Comparison of ENCODE assay signal across 11 cellular contexts in genomic region chr6:169669889-169670288, GRCh38. TPM values are rescaled to one million over a fixed set of nuclear protein-coding genes. Genes with fewer than 3 reads are reported as not detected.
DNase-seq lines count a peak whose midpoint lies in the region; ATAC-seq, FAIRE-seq and TF ChIP-seq lines count a peak whose summit lies in the region.
"Had no signal": no experiment of that assay in that cellular context is flagged by ENCODE, and none has a peak within 500 bp of the region (broad histone marks: within the 10 kb centered on the region; RNA-seq: fewer than 3 reads in every experiment).

No MANE protein-coding gene starts in this region.

- CTCF ChIA-PET in HepG2 (lab: Yijun Ruan, JAX; ENCODE audit: low intra/inter-chr PET ratio, low total read pairs) = no interaction called here

- H3K79me2 ChIP-seq in HepG2 (ENCODE audit: insufficient read depth, low read length) = no peaks in the 10 kb centered on the region
- H3K79me2 ChIP-seq in hepatocyte = no peaks in the 10 kb centered on the region

- no peak overlapping the region for H2AFZ ChIP-seq in HepG2 (ENCODE audit: low read length)
- H2AFZ ChIP-seq in hepatocyte = no peak overlapping the region

- peak; percentile 6 to 13 for TF ChIP-seq RAD21 in liver (IDR thresholded peaks at IDR 0.05)
- TF ChIP-seq RAD21 in HepG2 (CRISPR knock-in tag; IDR thresholded peaks at IDR 0.05) = no peak

- TF ChIP-seq POLR2A in HepG2 (IDR thresholded peaks at IDR 0.05; ENCODE audit: insufficient read depth in 1 of 2, low read depth in 2 of 2, low read length in 2 of 2) = no peak

- no peak overlapping the region for H3K4me3 ChIP-seq in liver (ENCODE audit: low read depth in 1 of 3, low read length in 3 of 3)
- no peak overlapping the region for H3K4me3 ChIP-seq in HepG2 (replicated peaks in 1 of 3; ENCODE audit: insufficient read depth in 1 of 3, low read depth in 2 of 3, low read length in 3 of 3)
- H3K4me3 ChIP-seq in astrocyte of the spinal cord (ENCODE audit: low read depth, low read length) = no peak overlapping the region
- H3K4me3 ChIP-seq in hepatocyte = no peak overlapping the region

- 70% methylated on average over 7 of the region's 7 CpGs for WGBS in liver
- WGBS in HepG2 (ENCODE audit: low lambda C conversion rate) = 86% methylated on average over 7 of the region's 7 CpGs
- WGBS in hepatocyte (ENCODE audit: low lambda C conversion rate, missing lambda C conversion rate) = 88% methylated on average over 7 of the region's 7 CpGs

- H3K9me3 ChIP-seq in liver (ENCODE audit: control insufficient read depth in 4 of 4, low read length in 3 of 4) (no peaks in the 10 kb centered on the region), HepG2 (ENCODE audit: low read length) (no peaks in the 10 kb centered on the region), hepatocyte (ENCODE audit: low read depth) (no peaks in the 10 kb centered on the region)

- H4K20me1 ChIP-seq in HepG2 (ENCODE audit: insufficient read depth, low read length) (no peaks in the 10 kb centered on the region), hepatocyte (ENCODE audit: insufficient read depth, poor library complexity, severe bottlenecking) (no peaks in the 10 kb centered on the region)

- H3K27ac ChIP-seq in liver (ENCODE audit: low read depth in 1 of 2, low read length in 2 of 2) = peak overlapping the region in 1 of 2 donors; percentile 47
- H3K27ac ChIP-seq in HepG2 (ENCODE audit: extremely low read length, insufficient read depth, low read length) = no peak overlapping the region
- no peak overlapping the region for H3K27ac ChIP-seq in hepatocyte

- no peak for FAIRE-seq in HepG2 (lab: Jason Lieb, UNC)
- FAIRE-seq: HTR-8/SVneo had no signal

- no peaks in the 10 kb centered on the region for H3K27me3 ChIP-seq in liver (ENCODE audit: control insufficient read depth in 4 of 4, insufficient read depth in 4 of 4, low read length in 3 of 4)
- H3K27me3 ChIP-seq in HepG2 (ENCODE audit: control insufficient read depth in 1 of 2, insufficient read depth in 2 of 2, low read length in 2 of 2) = no peaks in the 10 kb centered on the region
- H3K27me3 ChIP-seq in hepatocyte = no peaks in the 10 kb centered on the region

- no peaks in the 10 kb centered on the region for H3K9me2 ChIP-seq in hepatocyte (replicated peaks; ENCODE audit: insufficient read depth)

- intact Hi-C loops in HepG2 (cut with micrococcal nuclease; ENCODE audit: unreplicated experiment) = no loop called here

- H3K4me1 ChIP-seq in liver (ENCODE audit: control insufficient read depth in 4 of 4, insufficient read depth in 4 of 4, low read length in 3 of 4) = no peaks in the 10 kb centered on the region
- no peaks in the 10 kb centered on the region for H3K4me1 ChIP-seq in HepG2 (ENCODE audit: insufficient read depth, low read length)
- no peaks in the 10 kb centered on the region for H3K4me1 ChIP-seq in hepatocyte (ENCODE audit: insufficient read depth)

- in situ Hi-C loops in HepG2 (cut with HindIII; ENCODE audit: extremely low pct_ligation_motif_present, low pct_unique_long_range_greater_than_20kb) (no loop called here), astrocyte of the spinal cord (cut with HindIII; ENCODE audit: low sequenced_read_pairs) (no loop called here)

- no peak for TF ChIP-seq EP300 in HepG2 (IDR thresholded peaks at IDR 0.05; ENCODE audit: low read depth in 2 of 2, low read length in 2 of 2)
- no peak for TF ChIP-seq EP300 in HepG2 (CRISPR knock-in tag; IDR thresholded peaks at IDR 0.05; ENCODE audit: borderline replicate concordance)

- POLR2A ChIA-PET in HepG2 (lab: Yijun Ruan, JAX) = no interaction called here

- H3K9ac ChIP-seq in liver (ENCODE audit: low read depth in 1 of 2, low read length in 2 of 2) (no peak overlapping the region), HepG2 (ENCODE audit: insufficient read depth, low read depth, low read length) (no peak overlapping the region)

- H3K36me3 ChIP-seq in liver (ENCODE audit: control insufficient read depth in 4 of 4, insufficient read depth in 3 of 4, low read depth in 1 of 4, low read length in 3 of 4) (peaks cover 4 to 41% (median 19%) of the 10 kb centered on the region in 4 donors), HepG2 (replicated peaks in 1 of 2; ENCODE audit: control insufficient read depth in 1 of 2, insufficient read depth in 2 of 2, low read length in 2 of 2) (peaks cover 31 to 73% of the 10 kb centered on the region in 2 experiments), hepatocyte (replicated peaks; ENCODE audit: insufficient read depth, low read depth) (no peaks in the 10 kb centered on the region)

- no TSS peak for BruUV-seq in HepG2 (replicated peaks; lab: Mats Ljungman, UMichigan)

- DNase-seq in HepG2 (ENCODE audit: low spot score) = no peak
- DNase-seq in astrocyte of the spinal cord (ENCODE audit: low read depth, low spot score) = peak; percentile 9
- DNase-seq in iris pigment epithelial cell (ENCODE audit: low read depth) = peak; percentile 76
- DNase-seq in hepatocyte (ENCODE audit: low spot score) = no peak
- DNase-seq in SK-N-DZ (ENCODE audit: low spot score) = no peak
- DNase-seq in NCI-H345 treated with DMSO at 0.1 percent for 48 hours (lab: John Stamatoyannopoulos, UW; ENCODE audit: unreplicated experiment) = no peak
- DNase-seq: kidney; stimulated activated CD4-positive, alpha-beta T cell treated with anti-CD3 and anti-CD28 coated beads, Interleukin-4, amount 100 ng/mL, for 24 hours had no signal

- no peak for TF ChIP-seq CTCF in liver (IDR thresholded peaks at IDR 0.05; ENCODE audit: low read depth, low read length, missing input control)
- no peak for TF ChIP-seq CTCF in HepG2 (CRISPR knock-in tag; IDR thresholded peaks at IDR 0.05)
- no peak for TF ChIP-seq CTCF in astrocyte of the spinal cord (IDR thresholded peaks at IDR 0.05; ENCODE audit: low read depth, low read length)
- TF ChIP-seq CTCF in hepatocyte (IDR thresholded peaks at IDR 0.05; ENCODE audit: poor library complexity) = no peak

- no peak for ATAC-seq in HepG2
- ATAC-seq in GM18511 (IDR thresholded peaks at IDR 0.05; ENCODE audit: unreplicated experiment) = no peak

- no peak overlapping the region for H3K4me2 ChIP-seq in HepG2 (ENCODE audit: low read depth, low read length)
- no peak overlapping the region for H3K4me2 ChIP-seq in hepatocyte

RNA-seq across cellular contexts. Expression of gene WDR27, which starts 31.9 kb away (rescaled TPM):
- total RNA-seq in liver (10 to 100 TPM in 1 of 2 donors, 1 to 10 TPM in 1; 7.1 to 20.1 TPM), HepG2 (2016; rRNA removed; fragmentation: Illumina TruSeq; extraction: Trizol) (10.0 and 34.1 TPM in 2 replicates), hepatocyte (27.4 and 27.7 TPM in 2 replicates)
- polyA plus RNA-seq in liver (1 to 10 TPM; 3.7 to 8.3 TPM), HepG2 (2011; rRNA removed) (80.3 and 95.6 TPM in 2 replicates), hepatocyte (29.7 and 38.6 TPM in 2 replicates)
- 45.3 and 45.5 TPM in 2 replicates for total RNA-seq in HepG2 (2016; cell fraction: cytosol; rRNA removed; fragmentation: Illumina TruSeq; extraction: Trizol; ENCODE audit: low read depth)
- 9.2 and 32.8 TPM in 2 replicates for total RNA-seq in HepG2 (2016; cell fraction: insoluble cytoplasmic fraction; rRNA removed; fragmentation: Illumina TruSeq; extraction: Trizol)
- total RNA-seq in HepG2 (2016; cell fraction: membrane; rRNA removed; fragmentation: Illumina TruSeq; extraction: Trizol) = 22.5 and 24.3 TPM in 2 replicates
- total RNA-seq in HepG2 (2016; cell fraction: nucleus; rRNA removed; fragmentation: Illumina TruSeq; extraction: Trizol) = 87.3 and 93.1 TPM in 2 replicates
- polyA plus RNA-seq in HepG2 (2011; cell fraction: cytosol; rRNA removed) = 17.7 and 20.8 TPM in 2 replicates
- polyA plus RNA-seq in HepG2 (2011; cell fraction: nucleus; rRNA removed) = 789 and 902 TPM in 2 replicates
- 44.5 and 48.4 TPM in 2 replicates for polyA plus RNA-seq in HepG2 (2012)
- polyA plus RNA-seq in HepG2 (2016; cell fraction: cytosol; fragmentation: Illumina TruSeq; extraction: Trizol; ENCODE audit: low read depth) = 0.87 and 1.0 TPM in 2 replicates
- 5.7 and 6.2 TPM in 2 replicates for polyA plus RNA-seq in HepG2 (2016; cell fraction: insoluble cytoplasmic fraction; fragmentation: Illumina TruSeq; extraction: Trizol; ENCODE audit: low read depth)
- 2.3 TPM in 2 replicates for polyA plus RNA-seq in HepG2 (2016; cell fraction: membrane; fragmentation: Illumina TruSeq; extraction: Trizol; ENCODE audit: low read depth)
- polyA plus RNA-seq in HepG2 (2016; cell fraction: nucleus; fragmentation: Illumina TruSeq; extraction: Trizol; ENCODE audit: insufficient read depth, low read depth) = 145 and 151 TPM in 2 replicates
- 26.5 and 83.9 TPM in 2 replicates for polyA minus RNA-seq in HepG2 (2011; rRNA and poly(A)+ RNA removed; ENCODE audit: low replicate concordance)
- polyA minus RNA-seq in HepG2 (2011; cell fraction: cytosol; rRNA and poly(A)+ RNA removed) = 13.1 and 17.6 TPM in 2 replicates
- polyA minus RNA-seq in HepG2 (2011; cell fraction: nucleus; rRNA and poly(A)+ RNA removed) = 330 and 337 TPM in 2 replicates
- polyA plus RNA-seq in SK-N-DZ (2014; cell fraction: cytosol; rRNA removed) = 19.1 and 37.3 TPM in 2 replicates
- 350 and 559 TPM in 2 replicates for polyA plus RNA-seq in SK-N-DZ (2014; cell fraction: nucleus; rRNA removed)

RNA-seq across cellular contexts. Expression of gene C6orf120, which starts 32.0 kb away (rescaled TPM):
- total RNA-seq in liver = 10 to 100 TPM; 23.6 to 29.7 TPM
- polyA plus RNA-seq in liver = 10 to 100 TPM; 10.5 to 15.2 TPM
- 24.9 and 29.9 TPM in 2 replicates for total RNA-seq in HepG2 (2016; rRNA removed; fragmentation: Illumina TruSeq; extraction: Trizol)
- 8.5 and 9.9 TPM in 2 replicates for total RNA-seq in HepG2 (2016; cell fraction: cytosol; rRNA removed; fragmentation: Illumina TruSeq; extraction: Trizol; ENCODE audit: low read depth)
- 23.9 and 28.1 TPM in 2 replicates for total RNA-seq in HepG2 (2016; cell fraction: insoluble cytoplasmic fraction; rRNA removed; fragmentation: Illumina TruSeq; extraction: Trizol)
- total RNA-seq in HepG2 (2016; cell fraction: membrane; rRNA removed; fragmentation: Illumina TruSeq; extraction: Trizol) = 29.1 and 33.5 TPM in 2 replicates
- 29.1 and 31.2 TPM in 2 replicates for total RNA-seq in HepG2 (2016; cell fraction: nucleus; rRNA removed; fragmentation: Illumina TruSeq; extraction: Trizol)
- 21.4 and 21.7 TPM in 2 replicates for polyA plus RNA-seq in HepG2 (2011; rRNA removed)
- 15.0 and 17.3 TPM in 2 replicates for polyA plus RNA-seq in HepG2 (2011; cell fraction: cytosol; rRNA removed)
- 8.2 and 9.1 TPM in 2 replicates for polyA plus RNA-seq in HepG2 (2011; cell fraction: nucleus; rRNA removed)
- 31.3 and 32.1 TPM in 2 replicates for polyA plus RNA-seq in HepG2 (2012)
- 11.4 and 15.3 TPM in 2 replicates for polyA plus RNA-seq in HepG2 (2016; cell fraction: cytosol; fragmentation: Illumina TruSeq; extraction: Trizol; ENCODE audit: low read depth)
- polyA plus RNA-seq in HepG2 (2016; cell fraction: insoluble cytoplasmic fraction; fragmentation: Illumina TruSeq; extraction: Trizol; ENCODE audit: low read depth) = 31.7 and 32.1 TPM in 2 replicates
- 26.6 and 31.9 TPM in 2 replicates for polyA plus RNA-seq in HepG2 (2016; cell fraction: membrane; fragmentation: Illumina TruSeq; extraction: Trizol; ENCODE audit: low read depth)
- polyA plus RNA-seq in HepG2 (2016; cell fraction: nucleus; fragmentation: Illumina TruSeq; extraction: Trizol; ENCODE audit: insufficient read depth, low read depth) = 37.2 and 42.7 TPM in 2 replicates
- 3.5 and 28.2 TPM in 2 replicates for polyA minus RNA-seq in HepG2 (2011; rRNA and poly(A)+ RNA removed; ENCODE audit: low replicate concordance)
- 22.5 and 22.8 TPM in 2 replicates for polyA minus RNA-seq in HepG2 (2011; cell fraction: cytosol; rRNA and poly(A)+ RNA removed)
- polyA minus RNA-seq in HepG2 (2011; cell fraction: nucleus; rRNA and poly(A)+ RNA removed) = 18.4 and 18.8 TPM in 2 replicates
- 57.1 and 58.8 TPM in 2 replicates for total RNA-seq in hepatocyte
- 25.6 and 37.9 TPM in 2 replicates for polyA plus RNA-seq in hepatocyte
- 22.5 and 26.0 TPM in 2 replicates for polyA plus RNA-seq in SK-N-DZ (2014; cell fraction: cytosol; rRNA removed)
- polyA plus RNA-seq in SK-N-DZ (2014; cell fraction: nucleus; rRNA removed) = 13.5 and 23.1 TPM in 2 replicates

RNA-seq across cellular contexts. Expression of gene PHF10, which starts 54.4 kb away (rescaled TPM):
- 10 to 100 TPM; 22.6 to 25.7 TPM for total RNA-seq in liver
- polyA plus RNA-seq in liver = 10 to 100 TPM; 10.2 to 14.7 TPM
- total RNA-seq in HepG2 (2016; rRNA removed; fragmentation: Illumina TruSeq; extraction: Trizol) = 42.1 and 58.5 TPM in 2 replicates
- total RNA-seq in HepG2 (2016; cell fraction: cytosol; rRNA removed; fragmentation: Illumina TruSeq; extraction: Trizol; ENCODE audit: low read depth) = 38.4 and 41.0 TPM in 2 replicates
- 39.7 and 57.3 TPM in 2 replicates for total RNA-seq in HepG2 (2016; cell fraction: insoluble cytoplasmic fraction; rRNA removed; fragmentation: Illumina TruSeq; extraction: Trizol)
- 63.2 and 66.3 TPM in 2 replicates for total RNA-seq in HepG2 (2016; cell fraction: membrane; rRNA removed; fragmentation: Illumina TruSeq; extraction: Trizol)
- total RNA-seq in HepG2 (2016; cell fraction: nucleus; rRNA removed; fragmentation: Illumina TruSeq; extraction: Trizol) = 70.6 and 78.5 TPM in 2 replicates
- polyA plus RNA-seq in HepG2 (2011; rRNA removed) = 84.1 and 88.0 TPM in 2 replicates
- 28.9 and 50.3 TPM in 2 replicates for polyA plus RNA-seq in HepG2 (2011; cell fraction: cytosol; rRNA removed)
- 115 and 149 TPM in 2 replicates for polyA plus RNA-seq in HepG2 (2011; cell fraction: nucleus; rRNA removed)
- 126 and 147 TPM in 2 replicates for polyA plus RNA-seq in HepG2 (2012)
- polyA plus RNA-seq in HepG2 (2016; cell fraction: cytosol; fragmentation: Illumina TruSeq; extraction: Trizol; ENCODE audit: low read depth) = 27.2 and 31.3 TPM in 2 replicates
- 105 and 115 TPM in 2 replicates for polyA plus RNA-seq in HepG2 (2016; cell fraction: insoluble cytoplasmic fraction; fragmentation: Illumina TruSeq; extraction: Trizol; ENCODE audit: low read depth)
- polyA plus RNA-seq in HepG2 (2016; cell fraction: membrane; fragmentation: Illumina TruSeq; extraction: Trizol; ENCODE audit: low read depth) = 54.1 and 57.5 TPM in 2 replicates
- 176 and 187 TPM in 2 replicates for polyA plus RNA-seq in HepG2 (2016; cell fraction: nucleus; fragmentation: Illumina TruSeq; extraction: Trizol; ENCODE audit: insufficient read depth, low read depth)
- polyA minus RNA-seq in HepG2 (2011; rRNA and poly(A)+ RNA removed; ENCODE audit: low replicate concordance) = 13.6 and 19.1 TPM in 2 replicates
- polyA minus RNA-seq in HepG2 (2011; cell fraction: cytosol; rRNA and poly(A)+ RNA removed) = 38.1 and 47.9 TPM in 2 replicates
- 131 and 155 TPM in 2 replicates for polyA minus RNA-seq in HepG2 (2011; cell fraction: nucleus; rRNA and poly(A)+ RNA removed)
- 41.8 and 44.9 TPM in 2 replicates for total RNA-seq in hepatocyte
- polyA plus RNA-seq in hepatocyte = 30.1 and 32.9 TPM in 2 replicates
- polyA plus RNA-seq in SK-N-DZ (2014; cell fraction: cytosol; rRNA removed) = 40.9 and 45.4 TPM in 2 replicates
- polyA plus RNA-seq in SK-N-DZ (2014; cell fraction: nucleus; rRNA removed) = 42.7 and 78.4 TPM in 2 replicates

Comparison
In these comparisons a context has a peak if more than half of its experiments do, and no peak if none do; other contexts are left out.
1. DNase-seq: peak in astrocyte of the spinal cord (single experiment) and iris pigment epithelial cell (single experiment); none in HepG2 (single experiment), hepatocyte (single experiment), SK-N-DZ (single experiment) and NCI-H345 treated with DMSO at 0.1 percent for 48 hours (single experiment).